Comparison of ENCODE assay signal across 14 cellular contexts in genomic region chr3:135240426-135240825, GRCh38.
DNase-seq lines count a peak whose midpoint lies in the region; ATAC-seq lines count a peak whose summit lies in the region.
"Had no signal": no experiment of that assay in that cellular context is flagged by ENCODE, and none has a peak within 500 bp of the region (broad histone marks: within the 10 kb centered on the region; RNA-seq: fewer than 3 reads in every experiment).

No MANE protein-coding gene starts in this region.

- in situ Hi-C loops in SK-MEL-5 (cut with HindIII; ENCODE audit: low pct_unique_long_range_greater_than_20kb, low sequenced_read_pairs), result no loop called here

- DNase-seq in DMS 273 (lab: John Stamatoyannopoulos, UW; ENCODE audit: unreplicated experiment) (peak; percentile 50), DMS 273 treated with DMSO at 0.1 percent for 48 hours (lab: John Stamatoyannopoulos, UW) (no peak), SK-MEL-5 (ENCODE audit: low read depth, low spot score) (peak; percentile 46), midbrain (lab: John Stamatoyannopoulos, UW) (peak; percentile 14), COR-L47 (lab: John Stamatoyannopoulos, UW) (no peak), NK-92 (lab: John Stamatoyannopoulos, UW; ENCODE audit: unreplicated experiment) (no peak)
- DNase-seq: colonic mucosa, foreskin melanocyte, left ventricle myocardium superior, NCI-H2107, Peyer's patch, T-helper 9 cell had no signal

- ATAC-seq in HG02678 (IDR thresholded peaks at IDR 0.05; ENCODE audit: unreplicated experiment), result peak; percentile 45
- no peak for ATAC-seq in HG02623 (IDR thresholded peaks at IDR 0.05; ENCODE audit: unreplicated experiment)
- ATAC-seq: left ventricle myocardium superior had no signal

Comparison
In these comparisons a context has a peak if more than half of its experiments do, and no peak if none do; other contexts are left out.
1. DNase-seq: peak in DMS 273 (single experiment), SK-MEL-5 (single experiment) and midbrain (single experiment); none in DMS 273 treated with DMSO at 0.1 percent for 48 hours (single experiment), COR-L47 (single experiment) and NK-92 (single experiment).